1 cellular context compared by ENCODE assay signal in genomic region chr6:151546941-151547659, GRCh38.
TF ChIP-seq lines count a peak whose summit lies in the region.

No MANE protein-coding gene starts in this region.

TF ChIP-seq in H1, 55 proteins besides CTCF, POLR2A, EP300 and RAD21 (continued from another document):
- no peak for TF ChIP-seq CHD2 (IDR thresholded peaks at IDR 0.05; ENCODE audit: low read length)
- TF ChIP-seq SIX5 (IDR thresholded peaks at IDR 0.05; ENCODE audit: low read depth, low read length) = no peak
